In the genomic region with DNA sequence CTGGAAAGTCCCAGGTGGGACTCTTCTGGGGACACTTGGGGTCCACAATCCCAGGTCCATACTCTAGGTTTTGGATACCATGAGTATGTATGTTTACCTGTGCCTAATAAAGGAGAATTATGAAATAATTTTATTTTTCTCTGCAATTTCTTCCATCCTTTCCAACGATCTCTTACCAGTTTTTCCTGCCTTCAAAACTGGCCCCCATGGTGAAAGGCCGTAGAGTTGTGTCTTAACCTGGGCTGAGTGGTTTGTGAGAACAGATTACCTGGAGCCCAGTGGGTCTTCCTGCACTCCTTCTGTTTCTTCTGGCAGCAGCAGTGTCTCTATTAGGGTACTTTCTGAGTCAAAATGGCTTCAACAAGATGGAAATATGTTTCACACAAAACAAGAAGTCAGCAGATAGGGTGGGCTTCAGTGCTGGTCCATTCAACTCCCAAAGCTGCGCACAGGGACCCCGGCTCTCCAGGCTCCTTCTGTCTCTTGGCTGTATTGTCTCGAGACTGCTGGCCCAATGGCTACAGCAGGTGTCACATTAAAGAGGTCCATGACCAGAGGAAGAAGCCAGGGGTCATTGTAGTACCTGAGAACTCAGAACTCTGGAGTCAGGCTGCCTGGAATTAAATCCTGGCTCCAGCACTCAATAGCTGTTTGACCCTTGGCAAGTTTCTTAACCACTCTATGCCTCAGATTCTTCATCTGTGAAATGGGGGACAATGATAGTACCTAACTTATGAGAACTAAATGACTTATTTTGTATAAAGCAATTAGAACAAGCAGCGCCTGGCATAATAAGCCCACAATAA, we compare ENCODE assay signal across 21 cellular contexts.
"Had no signal": no experiment of that assay in that cellular context is flagged by ENCODE, and none has a peak within 500 bp of the region (broad histone marks: within the 10 kb centered on the region; RNA-seq: fewer than 3 reads in every experiment).

No MANE protein-coding gene starts in this region.

- H3K4me3 Mint-ChIP-seq: activated CD4-positive, alpha-beta T cell treated with anti-CD3 and anti-CD28 coated beads, Interleukin-2, amount 10 ng/mL, durations not matched to agents 24 days and 14 days; activated naive CD8-positive, alpha-beta T cell treated with anti-CD3 and anti-CD28 coated beads for 36 hours; effector memory CD8-positive, alpha-beta T cell; mesothelial cell of epicardium; nephron; stimulated activated naive CD8-positive, alpha-beta T cell treated with anti-CD3 and anti-CD28 coated beads, Interleukin-15, Interleukin-2, amounts not matched to agents 100 ng/mL and 50 ng/mL, for 24 hours had no signal

- H3K4me3 ChIP-seq: testis, upper lobe of left lung had no signal

- ATAC-seq: effector memory CD8-positive, alpha-beta T cell; SK-N-SH treated with all-trans-retinoic acid at 6 μM for 48 hours had no signal

- H3K4me1 ChIP-seq: testis, upper lobe of left lung had no signal

- H3K9me3 Mint-ChIP-seq: activated CD4-positive, alpha-beta T cell treated with anti-CD3 and anti-CD28 coated beads, Interleukin-2, amount 10 ng/mL, durations not matched to agents 24 days and 14 days; activated naive CD8-positive, alpha-beta T cell treated with anti-CD3 and anti-CD28 coated beads for 36 hours; effector memory CD8-positive, alpha-beta T cell; mesothelial cell of epicardium; nephron; stimulated activated naive CD8-positive, alpha-beta T cell treated with anti-CD3 and anti-CD28 coated beads, Interleukin-15, Interleukin-2, amounts not matched to agents 100 ng/mL and 50 ng/mL, for 24 hours had no signal

- H3K27ac ChIP-seq: testis, upper lobe of left lung had no signal

- H3K9me3 ChIP-seq: testis, upper lobe of left lung had no signal

- DNase-seq: activated CD4-positive, alpha-beta T cell treated with anti-CD3 and anti-CD28 coated beads, Interleukin-2, amount 10 ng/mL, durations not matched to agents 24 days and 14 days; activated CD4-positive, CD25-positive, alpha-beta regulatory T cell; activated CD8-positive, alpha-beta memory T cell treated with anti-CD3 and anti-CD28 coated beads, Interleukin-2, amount 50 U/mL, for 4 hours; activated gamma-delta T cell treated with Interleukin-2 at 50 U/mL for 16 hours; activated naive CD8-positive, alpha-beta T cell treated with anti-CD3 and anti-CD28 coated beads for 36 hours; amniotic stem cell; effector memory CD8-positive, alpha-beta T cell; foreskin melanocyte; glutamatergic neuron; hypothalamus; islet precursor cell; nucleus accumbens; posterior cingulate gyrus; T-helper 1 cell; T1000; testis; upper lobe of left lung had no signal

- H3K27me3 ChIP-seq: testis, upper lobe of left lung had no signal

- H3K27me3 Mint-ChIP-seq: activated CD4-positive, alpha-beta T cell treated with anti-CD3 and anti-CD28 coated beads, Interleukin-2, amount 10 ng/mL, durations not matched to agents 24 days and 14 days; activated naive CD8-positive, alpha-beta T cell treated with anti-CD3 and anti-CD28 coated beads for 36 hours; effector memory CD8-positive, alpha-beta T cell; stimulated activated naive CD8-positive, alpha-beta T cell treated with anti-CD3 and anti-CD28 coated beads, Interleukin-15, Interleukin-2, amounts not matched to agents 100 ng/mL and 50 ng/mL, for 24 hours had no signal

- H3K27ac Mint-ChIP-seq: activated CD4-positive, alpha-beta T cell treated with anti-CD3 and anti-CD28 coated beads, Interleukin-2, amount 10 ng/mL, durations not matched to agents 24 days and 14 days; activated naive CD8-positive, alpha-beta T cell treated with anti-CD3 and anti-CD28 coated beads for 36 hours; effector memory CD8-positive, alpha-beta T cell; mesothelial cell of epicardium; nephron; stimulated activated naive CD8-positive, alpha-beta T cell treated with anti-CD3 and anti-CD28 coated beads, Interleukin-15, Interleukin-2, amounts not matched to agents 100 ng/mL and 50 ng/mL, for 24 hours had no signal
